In the genomic region with DNA sequence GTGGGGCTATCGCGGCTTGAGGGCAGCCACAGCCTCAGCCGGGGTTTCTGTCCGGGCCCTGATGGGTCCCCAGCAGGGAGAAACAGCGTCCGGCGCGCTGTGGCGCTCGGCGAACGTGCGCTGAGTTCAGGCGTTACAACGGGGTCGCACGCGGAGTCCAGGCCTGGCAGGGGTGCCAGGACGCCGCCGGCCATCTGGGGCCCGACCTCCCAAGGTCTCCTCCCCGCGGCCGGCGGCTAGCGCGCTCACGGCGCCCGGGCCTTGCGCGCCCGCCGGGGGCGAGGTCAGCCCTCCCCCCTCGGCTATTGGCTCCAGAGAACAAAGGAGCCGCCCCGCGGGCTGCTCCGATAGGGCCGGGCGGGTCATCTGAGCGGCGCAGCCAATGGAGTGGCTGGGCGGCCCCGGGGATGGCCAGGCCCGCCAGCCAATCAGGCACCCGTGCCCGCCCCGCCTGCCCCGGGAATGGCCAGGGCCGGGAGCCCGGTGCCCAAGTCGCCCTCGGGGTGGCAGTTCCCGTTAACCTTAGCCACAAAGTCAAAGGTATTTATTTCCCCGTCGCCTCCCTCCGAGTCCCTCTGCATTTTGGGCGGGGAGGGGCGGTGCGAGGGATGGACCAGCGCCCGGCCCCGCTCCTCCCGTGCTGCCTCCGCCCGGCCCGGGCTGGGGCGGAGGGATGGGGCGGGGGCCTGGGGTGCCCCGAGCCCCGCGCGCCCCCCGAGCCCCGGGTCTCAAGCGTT, we compare ENCODE assay signal across 1 cellular context.
TF ChIP-seq lines count a peak whose summit lies in the region.

A gene (plus strand): TSS at position 478 of the 737 bp plus-strand sequence. CDS start 9,141 bp downstream, outside the sequence.

TF ChIP-seq in K562, 482 proteins besides CTCF, POLR2A, EP300 and RAD21 (continued from another document):
- TF ChIP-seq, protein P1, sequence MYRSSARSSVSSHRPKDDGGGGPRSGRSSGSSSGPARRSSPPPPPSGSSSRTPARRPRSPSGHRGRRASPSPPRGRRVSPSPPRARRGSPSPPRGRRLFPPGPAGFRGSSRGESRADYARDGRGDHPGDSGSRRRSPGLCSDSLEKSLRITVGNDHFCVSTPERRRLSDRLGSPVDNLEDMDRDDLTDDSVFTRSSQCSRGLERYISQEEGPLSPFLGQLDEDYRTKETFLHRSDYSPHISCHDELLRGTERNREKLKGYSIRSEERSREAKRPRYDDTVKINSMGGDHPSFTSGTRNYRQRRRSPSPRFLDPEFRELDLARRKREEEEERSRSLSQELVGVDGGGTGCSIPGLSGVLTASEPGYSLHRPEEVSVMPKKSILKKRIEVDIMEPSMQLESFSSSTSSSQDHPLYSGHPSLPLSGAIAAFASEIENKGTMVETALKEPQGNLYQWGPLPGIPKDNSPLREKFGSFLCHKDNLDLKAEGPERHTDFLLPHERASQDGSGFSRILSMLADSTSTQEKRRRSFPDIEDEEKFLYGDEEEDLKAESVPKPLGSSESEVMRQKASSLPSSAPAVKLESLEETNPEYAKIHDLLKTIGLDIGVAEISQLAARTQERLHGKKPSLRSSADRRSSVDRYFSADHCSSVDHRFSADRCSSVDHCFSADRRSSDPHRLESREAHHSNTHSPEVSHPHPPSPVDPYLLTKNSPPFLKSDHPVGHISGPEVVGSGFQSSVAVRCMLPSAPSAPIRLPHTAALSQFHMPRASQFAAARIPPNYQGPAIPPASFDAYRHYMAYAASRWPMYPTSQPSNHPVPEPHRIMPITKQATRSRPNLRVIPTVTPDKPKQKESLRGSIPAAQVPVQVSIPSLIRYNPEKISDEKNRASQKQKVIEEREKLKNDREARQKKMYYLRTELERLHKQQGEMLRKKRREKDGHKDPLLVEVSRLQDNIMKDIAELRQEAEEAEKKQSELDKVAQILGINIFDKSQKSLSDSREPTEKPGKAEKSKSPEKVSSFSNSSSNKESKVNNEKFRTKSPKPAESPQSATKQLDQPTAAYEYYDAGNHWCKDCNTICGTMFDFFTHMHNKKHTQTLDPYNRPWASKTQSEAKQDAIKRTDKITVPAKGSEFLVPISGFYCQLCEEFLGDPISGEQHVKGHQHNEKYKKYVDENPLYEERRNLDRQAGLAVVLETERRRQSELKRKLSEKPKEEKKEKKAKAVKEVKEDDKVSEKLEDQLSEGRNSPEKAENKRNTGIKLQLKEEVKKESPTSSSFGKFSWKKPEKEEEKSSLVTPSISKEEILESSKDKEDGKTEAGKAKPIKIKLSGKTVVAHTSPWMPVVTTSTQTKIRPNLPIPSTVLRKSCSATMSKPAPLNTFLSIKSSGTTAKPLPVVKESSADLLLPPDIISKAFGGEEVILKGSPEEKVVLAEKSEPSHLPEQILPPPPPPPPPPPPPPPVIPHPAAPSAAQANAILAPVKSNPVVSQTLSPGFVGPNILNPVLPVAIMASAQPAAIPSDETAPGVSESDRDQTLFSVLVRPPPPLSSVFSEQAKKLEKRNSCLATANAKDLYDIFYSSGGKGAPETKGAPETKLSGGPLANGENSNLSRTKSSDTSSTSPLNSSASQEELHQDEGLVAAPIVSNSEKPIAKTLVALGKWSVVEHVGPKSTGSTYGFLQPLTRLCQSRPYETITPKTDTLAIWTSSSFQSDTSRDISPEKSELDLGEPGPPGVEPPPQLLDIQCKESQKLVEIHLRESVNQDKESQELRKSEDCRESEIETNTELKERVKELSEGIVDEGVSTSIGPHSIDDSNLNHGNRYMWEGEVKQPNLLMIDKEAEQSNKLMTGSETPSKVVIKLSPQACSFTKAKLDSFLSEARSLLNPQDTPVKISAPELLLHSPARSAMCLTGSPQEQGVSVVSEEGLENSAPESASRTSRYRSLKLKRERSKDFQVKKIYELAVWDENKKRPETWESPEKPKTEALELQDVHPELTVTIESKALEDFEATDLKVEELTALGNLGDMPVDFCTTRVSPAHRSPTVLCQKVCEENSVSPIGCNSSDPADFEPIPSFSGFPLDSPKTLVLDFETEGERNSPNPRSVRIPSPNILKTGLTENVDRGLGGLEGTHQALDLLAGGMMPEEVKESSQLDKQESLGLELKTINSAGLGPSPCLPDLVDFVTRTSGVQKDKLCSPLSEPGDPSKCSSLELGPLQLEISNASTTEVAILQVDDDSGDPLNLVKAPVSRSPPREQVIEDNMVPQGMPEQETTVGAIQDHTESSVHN (IDR thresholded peaks at IDR 0.05; ENCODE audit: borderline replicate concordance in 1 of 2, low read depth in 1 of 2), result no peak
- TF ChIP-seq TAF15 (IDR thresholded peaks at IDR 0.05; ENCODE audit: low read depth, low read length) (no peak), NCOA6 (IDR thresholded peaks at IDR 0.05) (no peak)
